Comparison of ENCODE assay signal across 1 cellular context in the genomic region with DNA sequence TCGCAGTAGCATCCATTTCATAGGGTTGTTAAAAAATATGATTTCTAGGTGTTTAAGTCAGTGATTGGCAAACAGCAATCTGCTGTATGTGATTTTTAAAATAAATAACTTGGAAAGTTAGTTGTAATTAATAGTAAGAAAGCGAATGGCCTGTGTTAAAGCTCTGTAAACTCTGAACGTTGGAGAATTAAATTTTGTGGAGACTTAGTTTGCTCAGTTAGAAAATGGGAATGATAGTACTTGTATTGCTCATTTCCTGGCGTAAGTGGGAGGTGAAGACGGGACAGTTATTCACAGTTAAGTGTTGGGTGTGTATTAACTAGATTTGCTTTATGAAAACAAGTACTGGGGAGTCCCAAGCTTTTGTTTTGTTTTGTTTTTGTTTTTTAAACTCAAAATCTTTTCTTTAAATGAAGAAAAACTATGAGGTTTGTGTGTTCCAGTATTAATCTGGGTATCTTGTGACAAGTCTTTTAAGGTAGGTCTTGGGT.
TF ChIP-seq lines count a peak whose summit lies in the region.

No MANE protein-coding gene starts in this region.

TF ChIP-seq in H1, 55 proteins besides CTCF, POLR2A, EP300 and RAD21:
- TF ChIP-seq CBX8 (IDR thresholded peaks at IDR 0.05; ENCODE audit: borderline replicate concordance, low read depth, low read length): no peak
- no peak for TF ChIP-seq SAP30 (IDR thresholded peaks at IDR 0.05; ENCODE audit: insufficient read depth, insufficient replicate concordance, low read length)
- TF ChIP-seq BACH1 (IDR thresholded peaks at IDR 0.05; ENCODE audit: low read length): no peak
- no peak for TF ChIP-seq RNF2 (IDR thresholded peaks at IDR 0.05; ENCODE audit: borderline replicate concordance, low read depth, low read length, missing control alignments, poor library complexity, severe bottlenecking)
- no peak for TF ChIP-seq HDAC6 (IDR thresholded peaks at IDR 0.05; ENCODE audit: low read depth, low read length)
